ENCODE assay signal across 13 cellular contexts in genomic region chr1:8070381-8070811, GRCh38. TPM values are rescaled to one million over a fixed set of nuclear protein-coding genes. Genes with fewer than 3 reads are reported as not detected.
DNase-seq lines count a peak whose midpoint lies in the region; ATAC-seq and TF ChIP-seq lines count a peak whose summit lies in the region.
"Had no signal": no experiment of that assay in that cellular context is flagged by ENCODE, and none has a peak within 500 bp of the region (broad histone marks: within the 10 kb centered on the region; RNA-seq: fewer than 3 reads in every experiment).

No MANE protein-coding gene starts in this region.

- intact Hi-C loops in Caco-2 (cut with micrococcal nuclease; ENCODE audit: unreplicated experiment), result loop anchor here (1.0 kb wide), 1 partner anchor 9 kb away; no protein-coding TSS in a partner anchor

- no peaks in the 10 kb centered on the region for H3K36me3 ChIP-seq in Caco-2 (ENCODE audit: control insufficient read depth, insufficient read depth, low read length)

- H3K27me3 ChIP-seq in Caco-2 (replicated peaks; ENCODE audit: control insufficient read depth, insufficient read depth, low read length) (no peaks in the 10 kb centered on the region), foreskin keratinocyte (no peaks in the 10 kb centered on the region)

- H3K27ac ChIP-seq in foreskin keratinocyte, result peak overlapping the region; percentile 55

- ATAC-seq in foreskin keratinocyte (peak; percentile 65), GM19324 (IDR thresholded peaks at IDR 0.05; ENCODE audit: low FRiP score, unreplicated experiment) (no peak)

- peak; percentile 87 to 88 for DNase-seq in Caco-2
- peak; percentile 22 for DNase-seq in NCI-H2196 treated with DMSO at 0.1 percent for 48 hours (lab: John Stamatoyannopoulos, UW; ENCODE audit: unreplicated experiment)
- DNase-seq in foreskin keratinocyte, result peak in 1 of 2 donors; percentile 80
- no peak for DNase-seq in neural crest cell (ENCODE audit: low read depth, low spot score)
- DNase-seq in hepatic stellate cell (ENCODE audit: low spot score), result no peak
- DNase-seq in effector CD4-positive, alpha-beta T cell, result no peak
- no peak for DNase-seq in DMS 273 (lab: John Stamatoyannopoulos, UW; ENCODE audit: unreplicated experiment)
- DNase-seq: activated B cell treated with CpG ODN at 0.5 μM for 24 hours; caudate nucleus; NCI-H2081; SHP77 treated with DMSO at 0.1 percent for 48 hours; stimulated activated CD4-positive, alpha-beta T cell treated with anti-CD3 and anti-CD28 coated beads, Interleukin-15, amount 100 ng/mL, for 24 hours had no signal

- TF ChIP-seq CTCF in Caco-2 (IDR thresholded peaks at IDR 0.05; ENCODE audit: insufficient read depth in 1 of 2, low read depth in 1 of 2, low read length in 1 of 2, severe bottlenecking in 1 of 2, unreplicated experiment in 1 of 2), result no peak
- no peak for TF ChIP-seq CTCF in foreskin keratinocyte (conservative IDR thresholded peaks at IDR 0.05)
- no peak for TF ChIP-seq CTCF in neural crest cell (conservative IDR thresholded peaks at IDR 0.05)

- CTCF ChIA-PET in Caco-2 (lab: Charles Lee), result interaction anchor here (0.7 kb wide), 1 partner anchor 65 kb away, joined by 4 read pairs; no protein-coding TSS in a partner anchor

- H3K9me3 Mint-ChIP-seq in Caco-2 (ENCODE audit: unreplicated experiment) (peaks cover 12% of the 10 kb centered on the region), neural crest cell (no peaks in the 10 kb centered on the region)
- H3K9me3 Mint-ChIP-seq: activated B cell treated with CpG ODN at 0.5 μM for 24 hours had no signal

- H3K9me3 ChIP-seq in Caco-2, result no peaks in the 10 kb centered on the region

- POLR2A ChIA-PET in Caco-2 (lab: Charles Lee), result no interaction called here

- H3K36me3 Mint-ChIP-seq in Caco-2 (ENCODE audit: insufficient read depth, unreplicated experiment) (peaks cover 8% of the 10 kb centered on the region), neural crest cell (ENCODE audit: low read depth) (no peaks in the 10 kb centered on the region)

- no peaks in the 10 kb centered on the region for H3K27me3 Mint-ChIP-seq in Caco-2 (ENCODE audit: insufficient read depth, unreplicated experiment)
- no peaks in the 10 kb centered on the region for H3K27me3 Mint-ChIP-seq in neural crest cell (ENCODE audit: low read depth)

- BruUV-seq in Caco-2 (replicated peaks; lab: Mats Ljungman, UMichigan), result no TSS peak

- H3K4me3 ChIP-seq in Caco-2 (ENCODE audit: low read depth, low read length), result peak overlapping the region; percentile 17

- H3K4me1 ChIP-seq in Caco-2 (peaks cover 30% of the 10 kb centered on the region), foreskin keratinocyte (peaks cover 16% of the 10 kb centered on the region)

- H3K4me3 Mint-ChIP-seq in Caco-2 (ENCODE audit: unreplicated experiment), result peak overlapping the region; percentile 71
- H3K4me3 Mint-ChIP-seq in neural crest cell, result no peak overlapping the region
- H3K4me3 Mint-ChIP-seq: activated B cell treated with CpG ODN at 0.5 μM for 24 hours had no signal

- peaks cover 19% of the 10 kb centered on the region for H3K4me1 Mint-ChIP-seq in Caco-2 (ENCODE audit: low read depth, unreplicated experiment)
- peaks cover 6% of the 10 kb centered on the region for H3K4me1 Mint-ChIP-seq in neural crest cell
- H3K4me1 Mint-ChIP-seq: activated B cell treated with CpG ODN at 0.5 μM for 24 hours had no signal

- H3K27ac Mint-ChIP-seq in Caco-2 (ENCODE audit: unreplicated experiment) (peak overlapping the region; percentile 95), neural crest cell (ENCODE audit: unreplicated experiment) (peak overlapping the region; percentile 10)
- H3K27ac Mint-ChIP-seq: activated B cell treated with CpG ODN at 0.5 μM for 24 hours had no signal

RNA-seq across cellular contexts. Expression of gene ERRFI1, which starts 44.3 kb away (rescaled TPM):
- total RNA-seq in Caco-2 (2022) (37.2 and 40.9 TPM in 2 replicates), foreskin keratinocyte (98.3 and 108 TPM in 2 replicates), neural crest cell (23.3 and 24.0 TPM in 2 replicates)
- polyA plus RNA-seq in foreskin keratinocyte, result 39.9 and 53.9 TPM in 2 replicates

Comparison
In these comparisons a context has a peak if more than half of its experiments do, and no peak if none do; other contexts are left out.
1. DNase-seq: peak in Caco-2 (2 of 2) and NCI-H2196 treated with DMSO at 0.1 percent for 48 hours (single experiment); none in neural crest cell (single experiment), hepatic stellate cell (single experiment), effector CD4-positive, alpha-beta T cell (single experiment) and DMS 273 (single experiment).